ENCODE assay signal across 13 cellular contexts in genomic region chr15:84656972-84657371, GRCh38. TPM values are rescaled to one million over a fixed set of nuclear protein-coding genes. Genes with fewer than 3 reads are reported as not detected.
DNase-seq lines count a peak whose midpoint lies in the region; ATAC-seq and TF ChIP-seq lines count a peak whose summit lies in the region.
"Had no signal": no experiment of that assay in that cellular context is flagged by ENCODE, and none has a peak within 500 bp of the region (broad histone marks: within the 10 kb centered on the region; RNA-seq: fewer than 3 reads in every experiment).

No MANE protein-coding gene starts in this region.

- H3K4me3 ChIP-seq in Karpas-422 (ENCODE audit: low read length) (peak overlapping the region; percentile 68; the same call in 1 of the 2 replicates), osteoblast (ENCODE audit: insufficient read depth, low read length) (no peak overlapping the region)

- H3K27ac Mint-ChIP-seq in T-helper 1 cell treated with Interleukin-12 subunit alpha and Interleukin-12 subunit beta and Interleukin-4 antibody, amounts not matched to agents 30 μg/mL and 1 μg/mL, for 36 hours = no peak overlapping the region
- no peak overlapping the region for H3K27ac Mint-ChIP-seq in chondrocyte (ENCODE audit: unreplicated experiment)

- intact Hi-C loops in left cardiac atrium (cut with DNase I) = loop anchor here (5.0 to 10.0 kb wide), 3 partner anchors 55 to 268 kb away; partner anchors contain the start of genes SEC11A (in 2 of the 2) and ZSCAN2 (in 1 of the 2)

- ATAC-seq in GM21423 (IDR thresholded peaks at IDR 0.05; ENCODE audit: unreplicated experiment) (no peak), left cardiac atrium (no peak)
- ATAC-seq: GM12878, left colon had no signal

- H3K4me1 Mint-ChIP-seq in T-helper 1 cell treated with Interleukin-12 subunit alpha and Interleukin-12 subunit beta and Interleukin-4 antibody, amounts not matched to agents 30 μg/mL and 1 μg/mL, for 36 hours (ENCODE audit: low read depth) = peaks cover 24% of the 10 kb centered on the region
- H3K4me1 Mint-ChIP-seq in chondrocyte (ENCODE audit: low read depth) = peaks cover 37% of the 10 kb centered on the region

- no peaks in the 10 kb centered on the region for H3K9me3 ChIP-seq in Karpas-422 (ENCODE audit: low read length)
- no peaks in the 10 kb centered on the region for H3K9me3 ChIP-seq in osteoblast (ENCODE audit: low read depth, low read length)

- H2AFZ ChIP-seq in Karpas-422 (ENCODE audit: low read length) = no peak overlapping the region
- H2AFZ ChIP-seq in osteoblast (ENCODE audit: low read length) = no peak overlapping the region

- no peaks in the 10 kb centered on the region for H3K9me2 ChIP-seq in Karpas-422 (replicated peaks; ENCODE audit: insufficient read depth, low read length)

- H3K4me1 ChIP-seq in Karpas-422 (ENCODE audit: low read length) (peaks cover 56% of the 10 kb centered on the region), osteoblast (ENCODE audit: insufficient read depth, low read length) (peaks cover 26% of the 10 kb centered on the region)

- H3K27me3 ChIP-seq in Karpas-422 (ENCODE audit: low read length) (no peaks in the 10 kb centered on the region), osteoblast (ENCODE audit: insufficient read depth, low read length) (no peaks in the 10 kb centered on the region)

- H3K4me2 ChIP-seq in Karpas-422 (ENCODE audit: low read depth, low read length, poor library complexity, severe bottlenecking) (no peak overlapping the region), osteoblast (ENCODE audit: insufficient read depth, low read length) (peak overlapping the region; percentile 86)

- peaks cover 9% of the 10 kb centered on the region for H3K36me3 ChIP-seq in Karpas-422 (ENCODE audit: insufficient read depth, low read length)
- peaks cover 10% of the 10 kb centered on the region for H3K36me3 ChIP-seq in osteoblast (ENCODE audit: insufficient read depth, low read length)

- H3K36me3 Mint-ChIP-seq in T-helper 1 cell treated with Interleukin-12 subunit alpha and Interleukin-12 subunit beta and Interleukin-4 antibody, amounts not matched to agents 30 μg/mL and 1 μg/mL, for 36 hours (ENCODE audit: low read depth) = peaks cover 9% of the 10 kb centered on the region
- H3K36me3 Mint-ChIP-seq in chondrocyte (ENCODE audit: low read depth) = peaks cover 4% of the 10 kb centered on the region

- H3K27me3 Mint-ChIP-seq in T-helper 1 cell treated with Interleukin-12 subunit alpha and Interleukin-12 subunit beta and Interleukin-4 antibody, amounts not matched to agents 30 μg/mL and 1 μg/mL, for 36 hours (ENCODE audit: low read depth) = no peaks in the 10 kb centered on the region
- H3K27me3 Mint-ChIP-seq in chondrocyte (ENCODE audit: low read depth) = no peaks in the 10 kb centered on the region

- H4K20me1 ChIP-seq in Karpas-422 (ENCODE audit: insufficient read depth, low read depth, low read length) (no peaks in the 10 kb centered on the region), osteoblast (ENCODE audit: insufficient read depth, low read length) (no peaks in the 10 kb centered on the region)

- peak overlapping the region; percentile 78 for H3K4me3 Mint-ChIP-seq in T-helper 1 cell treated with Interleukin-12 subunit alpha and Interleukin-12 subunit beta and Interleukin-4 antibody, amounts not matched to agents 30 μg/mL and 1 μg/mL, for 36 hours
- peak overlapping the region; percentile 67 for H3K4me3 Mint-ChIP-seq in chondrocyte (ENCODE audit: unreplicated experiment)

- H3K9me3 Mint-ChIP-seq in T-helper 1 cell treated with Interleukin-12 subunit alpha and Interleukin-12 subunit beta and Interleukin-4 antibody, amounts not matched to agents 30 μg/mL and 1 μg/mL, for 36 hours = no peaks in the 10 kb centered on the region
- no peaks in the 10 kb centered on the region for H3K9me3 Mint-ChIP-seq in chondrocyte (ENCODE audit: low read depth)

- H3K9ac ChIP-seq in Karpas-422 (ENCODE audit: low read length) = no peak overlapping the region
- H3K9ac ChIP-seq: parathyroid adenoma had no signal

- TF ChIP-seq CTCF in chondrocyte (IDR thresholded peaks at IDR 0.05) = no peak
- no peak for TF ChIP-seq CTCF in osteoblast (IDR thresholded peaks at IDR 0.05; ENCODE audit: extremely low read depth, low read depth, low read length)

- H3K79me2 ChIP-seq in Karpas-422 (ENCODE audit: low read length) (peaks cover 19% of the 10 kb centered on the region), osteoblast (ENCODE audit: insufficient read depth, low read length) (peaks cover 19% of the 10 kb centered on the region)

- H3K27ac ChIP-seq in Karpas-422 (ENCODE audit: low read length) (no peak overlapping the region), osteoblast (ENCODE audit: low read depth, low read length) (no peak overlapping the region)
- H3K27ac ChIP-seq: parathyroid adenoma had no signal

- no peak for DNase-seq in T-helper 1 cell
- DNase-seq in Karpas-422 = no peak
- DNase-seq in chondrocyte (ENCODE audit: low spot score) = no peak
- peak; percentile 73 for DNase-seq in osteoblast (ENCODE audit: insufficient read length, low spot score, missing footprints)
- DNase-seq in NCI-H748 treated with DMSO at 0.1 percent for 48 hours (lab: John Stamatoyannopoulos, UW) = no peak
- no peak for DNase-seq in left cardiac atrium
- DNase-seq: left colon; NCI-H2227 treated with DMSO at 0.1 percent for 48 hours; stimulated activated CD4-positive, alpha-beta T cell treated with anti-CD3 and anti-CD28 coated beads, Interleukin-4, amount 100 ng/mL, for 4 hours had no signal

RNA-seq across cellular contexts. Expression of gene NMB, which starts 1.0 kb away (rescaled TPM):
- total RNA-seq in Karpas-422 (2014; rRNA removed; shearing (Covaris generic); ENCODE audit: low replicate concordance) = 15.1 and 17.2 TPM in 2 replicates
- total RNA-seq in chondrocyte (5.7 to 8.5 TPM (median 7.8 TPM) in 3 replicates), osteoblast (6.9 and 8.5 TPM in 2 replicates), left cardiac atrium (10 to 100 TPM; 14.7 to 31.6 TPM)

RNA-seq across cellular contexts. Expression of gene WDR73, which starts 2.9 kb away (rescaled TPM):
- total RNA-seq in Karpas-422 (2014; rRNA removed; shearing (Covaris generic); ENCODE audit: low replicate concordance) = 35.7 and 36.1 TPM in 2 replicates
- total RNA-seq in chondrocyte = 13.6 to 21.9 TPM (median 17.0 TPM) in 3 replicates
- 34.5 and 35.1 TPM in 2 replicates for total RNA-seq in osteoblast
- 10 to 100 TPM; 13.0 to 14.7 TPM for total RNA-seq in left cardiac atrium

RNA-seq across cellular contexts. Expression of gene ZSCAN2, which starts 56.2 kb away (rescaled TPM):
- total RNA-seq in Karpas-422 (2014; rRNA removed; shearing (Covaris generic); ENCODE audit: low replicate concordance) = 21.8 and 27.2 TPM in 2 replicates
- total RNA-seq in chondrocyte = 8.8 to 11.9 TPM (median 10.5 TPM) in 3 replicates
- total RNA-seq in osteoblast = 14.1 and 14.7 TPM in 2 replicates
- 1 to 10 TPM; 4.5 to 5.0 TPM for total RNA-seq in left cardiac atrium

RNA-seq across cellular contexts. Expression of gene SEC11A, which starts 59.0 kb away (rescaled TPM):
- 82.3 and 116 TPM in 2 replicates for total RNA-seq in Karpas-422 (2014; rRNA removed; shearing (Covaris generic); ENCODE audit: low replicate concordance)
- 175 to 198 TPM (median 195 TPM) in 3 replicates for total RNA-seq in chondrocyte
- total RNA-seq in osteoblast = 200 and 202 TPM in 2 replicates
- total RNA-seq in left cardiac atrium = 100 to 1,000 TPM in 1 of 2 donors, 10 to 100 TPM in 1; 98.1 to 104 TPM
